ENCODE assay signal across 19 cellular contexts in the genomic region with DNA sequence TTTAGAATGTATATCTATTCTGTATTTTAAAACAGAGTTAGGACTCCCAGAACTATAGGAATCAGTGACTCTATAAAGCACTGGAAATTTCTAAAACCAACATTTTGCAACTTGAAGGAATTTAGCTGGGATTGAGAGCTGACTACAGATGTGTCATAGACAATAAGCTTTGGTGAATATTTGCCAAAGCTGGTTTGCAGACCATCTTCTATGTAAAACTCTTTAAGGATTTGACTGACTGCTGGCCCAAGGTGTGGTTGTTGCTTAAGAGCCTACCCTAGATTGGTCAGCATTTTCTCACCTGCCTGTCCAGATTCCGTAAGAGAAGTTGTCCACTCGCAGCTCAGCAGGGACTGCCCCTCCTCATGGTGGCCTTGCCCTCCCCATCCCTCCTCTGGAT.
DNase-seq lines count a peak whose midpoint lies in the region; ATAC-seq and TF ChIP-seq lines count a peak whose summit lies in the region.
"Had no signal": no experiment of that assay in that cellular context is flagged by ENCODE, and none has a peak within 500 bp of the region (broad histone marks: within the 10 kb centered on the region; RNA-seq: fewer than 3 reads in every experiment).

No MANE protein-coding gene starts in this region.

- H4K12ac ChIP-seq in trophoblast cell (ENCODE audit: low read depth, low read length): no peak overlapping the region

- no peaks in the 10 kb centered on the region for H3K4me1 Mint-ChIP-seq in activated CD8-positive, alpha-beta T cell treated with anti-CD3 and anti-CD28 coated beads, Interleukin-2, amount 10 ng/mL, durations not matched to agents 7 days and 5 days (ENCODE audit: low read depth)
- no peaks in the 10 kb centered on the region for H3K4me1 Mint-ChIP-seq in activated CD8-positive, alpha-beta T cell treated with anti-CD3 and anti-CD28 coated beads for 36 hours (ENCODE audit: low read depth)
- no peaks in the 10 kb centered on the region for H3K4me1 Mint-ChIP-seq in glutamatergic neuron (ENCODE audit: low read depth, unreplicated experiment)
- H3K4me1 Mint-ChIP-seq in stimulated activated naive B cell treated with anti-CD40 and anti-IgM and Interleukin-4, amounts not matched to agents 10 μg/mL and 1 μg/mL and 100 μg/mL, for 72 hours: no peaks in the 10 kb centered on the region
- no peaks in the 10 kb centered on the region for H3K4me1 Mint-ChIP-seq in activated T-cell treated with anti-CD3 and anti-CD28 coated beads, Interleukin-2, amount 50 U/mL, for 24 hours (ENCODE audit: low read depth)
- H3K4me1 Mint-ChIP-seq in WTC11: no peaks in the 10 kb centered on the region
- H3K4me1 Mint-ChIP-seq: B cell had no signal

- intact Hi-C loops in activated CD8-positive, alpha-beta T cell treated with anti-CD3 and anti-CD28 coated beads for 36 hours (cut with micrococcal nuclease): no loop called here

- no peaks in the 10 kb centered on the region for H3K27me3 Mint-ChIP-seq in activated CD8-positive, alpha-beta T cell treated with anti-CD3 and anti-CD28 coated beads, Interleukin-2, amount 10 ng/mL, durations not matched to agents 7 days and 5 days (ENCODE audit: low read depth)
- no peaks in the 10 kb centered on the region for H3K27me3 Mint-ChIP-seq in activated CD8-positive, alpha-beta T cell treated with anti-CD3 and anti-CD28 coated beads for 36 hours
- H3K27me3 Mint-ChIP-seq in glutamatergic neuron (ENCODE audit: unreplicated experiment) (peaks cover 4% of the 10 kb centered on the region), WTC11 (ENCODE audit: low read depth) (no peaks in the 10 kb centered on the region; the same call in 1 of the 2 replicates)
- no peaks in the 10 kb centered on the region for H3K27me3 Mint-ChIP-seq in stimulated activated naive B cell treated with anti-CD40 and anti-IgM and Interleukin-4, amounts not matched to agents 10 μg/mL and 1 μg/mL and 100 μg/mL, for 72 hours
- no peaks in the 10 kb centered on the region for H3K27me3 Mint-ChIP-seq in activated T-cell treated with anti-CD3 and anti-CD28 coated beads, Interleukin-2, amount 50 U/mL, for 24 hours
- H3K27me3 Mint-ChIP-seq: B cell; CD4-positive, alpha-beta T cell had no signal

- H3K4ac ChIP-seq in trophoblast cell (ENCODE audit: low read depth, low read length): no peak overlapping the region

- no peaks in the 10 kb centered on the region for H3K4me1 ChIP-seq in trophoblast cell (ENCODE audit: control insufficient read depth in 1 of 2, insufficient read depth in 2 of 2, low read length in 2 of 2)
- H3K4me1 ChIP-seq: A549; BLaER1 treated with 17β-estradiol and CSF1 and Interleukin-3, amounts not matched to agents 10 nM and 100 nM; Caco-2 had no signal

- H2AFZ ChIP-seq in trophoblast cell (ENCODE audit: insufficient read depth, low read length, poor library complexity): no peak overlapping the region

- H2BK120ac ChIP-seq in trophoblast cell (ENCODE audit: insufficient read depth, low read length, poor library complexity): no peak overlapping the region

- no peak overlapping the region for H3K14ac ChIP-seq in trophoblast cell (ENCODE audit: low read length)

- no peak overlapping the region for H2AK5ac ChIP-seq in trophoblast cell (ENCODE audit: low read length)

- peaks cover 26% of the 10 kb centered on the region for H3K36me3 Mint-ChIP-seq in activated CD8-positive, alpha-beta T cell treated with anti-CD3 and anti-CD28 coated beads, Interleukin-2, amount 10 ng/mL, durations not matched to agents 7 days and 5 days (ENCODE audit: low read depth)
- peaks cover 11% of the 10 kb centered on the region for H3K36me3 Mint-ChIP-seq in activated CD8-positive, alpha-beta T cell treated with anti-CD3 and anti-CD28 coated beads for 36 hours (ENCODE audit: low read depth)
- peaks cover 22% of the 10 kb centered on the region for H3K36me3 Mint-ChIP-seq in glutamatergic neuron (ENCODE audit: unreplicated experiment)
- peaks cover 28 to 33% of the 10 kb centered on the region in 2 donors for H3K36me3 Mint-ChIP-seq in stimulated activated naive B cell treated with anti-CD40 and anti-IgM and Interleukin-4, amounts not matched to agents 10 μg/mL and 1 μg/mL and 100 μg/mL, for 72 hours
- H3K36me3 Mint-ChIP-seq in activated T-cell treated with anti-CD3 and anti-CD28 coated beads, Interleukin-2, amount 50 U/mL, for 24 hours (ENCODE audit: low read depth): peaks cover 25% of the 10 kb centered on the region
- peaks cover 23% of the 10 kb centered on the region for H3K36me3 Mint-ChIP-seq in WTC11

- H3K36me3 ChIP-seq in trophoblast cell (ENCODE audit: control insufficient read depth in 1 of 2, insufficient read depth in 2 of 2, low read length in 2 of 2): no peaks in the 10 kb centered on the region

- no CpG with 5 or more reads among the region's 2 CpGs for WGBS in trophoblast cell (ENCODE audit: extremely low coverage, insufficient coverage, insufficient read length)

- H3K27me3 ChIP-seq in trophoblast cell (ENCODE audit: insufficient read depth, low read length): no peaks in the 10 kb centered on the region
- H3K27me3 ChIP-seq: BLaER1 treated with 17β-estradiol and CSF1 and Interleukin-3, amounts not matched to agents 10 nM and 100 nM had no signal

- no peaks in the 10 kb centered on the region for H3K9me3 ChIP-seq in trophoblast cell (ENCODE audit: insufficient read depth, low read depth, low read length)
- H3K9me3 ChIP-seq: A549, Caco-2 had no signal

- H2BK12ac ChIP-seq in trophoblast cell (ENCODE audit: low read length): no peak overlapping the region

- no peak for ATAC-seq in activated CD8-positive, alpha-beta T cell treated with anti-CD3 and anti-CD28 coated beads, Interleukin-2, amount 10 ng/mL, durations not matched to agents 7 days and 5 days
- ATAC-seq in activated CD8-positive, alpha-beta T cell treated with anti-CD3 and anti-CD28 coated beads for 36 hours: no peak
- ATAC-seq in stimulated activated naive B cell treated with anti-CD40 and anti-IgM and Interleukin-4, amounts not matched to agents 10 μg/mL and 1 μg/mL and 100 μg/mL, for 72 hours (replicated peaks): no peak
- no peak for ATAC-seq in WTC11
- ATAC-seq: A549; CD8-positive, alpha-beta T cell had no signal

- DNase-seq in activated CD8-positive, alpha-beta T cell treated with anti-CD3 and anti-CD28 coated beads, Interleukin-2, amount 10 ng/mL, durations not matched to agents 7 days and 5 days: no peak
- no peak for DNase-seq in activated CD8-positive, alpha-beta T cell treated with anti-CD3 and anti-CD28 coated beads for 36 hours
- no peak for DNase-seq in glutamatergic neuron
- peak; percentile 11 to 63 for DNase-seq in trophoblast cell
- no peak for DNase-seq in stimulated activated naive B cell treated with anti-CD40 and anti-IgM and Interleukin-4, amounts not matched to agents 10 μg/mL and 1 μg/mL and 100 μg/mL, for 72 hours
- no peak for DNase-seq in activated T-cell treated with anti-CD3 and anti-CD28 coated beads, Interleukin-2, amount 50 U/mL, for 24 hours
- DNase-seq in WTC11 (ENCODE audit: low spot score): no peak
- DNase-seq: AML-193; Caco-2; Calu3; CD4-positive, alpha-beta T cell; CD8-positive, alpha-beta T cell; DMS79 treated with DMSO at 0.1 percent for 48 hours; GF-D8 had no signal

- no peak overlapping the region for H2BK5ac ChIP-seq in trophoblast cell (ENCODE audit: low read depth, low read length, poor library complexity)

- no peak overlapping the region for H3K4me3 ChIP-seq in trophoblast cell (ENCODE audit: low read depth, low read length)
- H3K4me3 ChIP-seq: A549; BLaER1 treated with 17β-estradiol and CSF1 and Interleukin-3, amounts not matched to agents 10 nM and 100 nM had no signal

- H4K91ac ChIP-seq in trophoblast cell (ENCODE audit: low read depth, low read length): no peak overlapping the region

- no peak overlapping the region for H3K4me2 ChIP-seq in trophoblast cell (ENCODE audit: low read length)
- H3K4me2 ChIP-seq: A549; BLaER1 treated with 17β-estradiol and CSF1 and Interleukin-3, amounts not matched to agents 10 nM and 100 nM had no signal

- no peak for TF ChIP-seq CTCF in activated CD8-positive, alpha-beta T cell treated with anti-CD3 and anti-CD28 coated beads for 36 hours (IDR thresholded peaks at IDR 0.05)
- TF ChIP-seq CTCF in glutamatergic neuron (IDR thresholded peaks at IDR 0.05; ENCODE audit: partially characterized antibody, unreplicated experiment): no peak
- no peak for TF ChIP-seq CTCF in WTC11 (IDR thresholded peaks at IDR 0.05)

- no peaks in the 10 kb centered on the region for H3K79me2 ChIP-seq in trophoblast cell (ENCODE audit: control insufficient read depth, insufficient read depth, low read length, poor library complexity)

- H3K27ac Mint-ChIP-seq in activated CD8-positive, alpha-beta T cell treated with anti-CD3 and anti-CD28 coated beads, Interleukin-2, amount 10 ng/mL, durations not matched to agents 7 days and 5 days: peak overlapping the region; percentile 37
- H3K27ac Mint-ChIP-seq in activated CD8-positive, alpha-beta T cell treated with anti-CD3 and anti-CD28 coated beads for 36 hours: no peak overlapping the region
- H3K27ac Mint-ChIP-seq in glutamatergic neuron (ENCODE audit: unreplicated experiment): peak overlapping the region; percentile 11
- H3K27ac Mint-ChIP-seq in stimulated activated naive B cell treated with anti-CD40 and anti-IgM and Interleukin-4, amounts not matched to agents 10 μg/mL and 1 μg/mL and 100 μg/mL, for 72 hours: peak overlapping the region; percentile 37
- no peak overlapping the region for H3K27ac Mint-ChIP-seq in activated T-cell treated with anti-CD3 and anti-CD28 coated beads, Interleukin-2, amount 50 U/mL, for 24 hours
- no peak overlapping the region for H3K27ac Mint-ChIP-seq in WTC11
- H3K27ac Mint-ChIP-seq: B cell; CD4-positive, alpha-beta T cell; CD8-positive, alpha-beta T cell had no signal

- H3K9ac ChIP-seq in trophoblast cell (ENCODE audit: low read length): no peak overlapping the region
- H3K9ac ChIP-seq: BLaER1 treated with 17β-estradiol and CSF1 and Interleukin-3, amounts not matched to agents 10 nM and 100 nM had no signal

- no peak overlapping the region for H3K4me3 Mint-ChIP-seq in activated CD8-positive, alpha-beta T cell treated with anti-CD3 and anti-CD28 coated beads, Interleukin-2, amount 10 ng/mL, durations not matched to agents 7 days and 5 days
- H3K4me3 Mint-ChIP-seq in activated CD8-positive, alpha-beta T cell treated with anti-CD3 and anti-CD28 coated beads for 36 hours: no peak overlapping the region
- no peak overlapping the region for H3K4me3 Mint-ChIP-seq in glutamatergic neuron (ENCODE audit: unreplicated experiment)
- H3K4me3 Mint-ChIP-seq in stimulated activated naive B cell treated with anti-CD40 and anti-IgM and Interleukin-4, amounts not matched to agents 10 μg/mL and 1 μg/mL and 100 μg/mL, for 72 hours: no peak overlapping the region
- no peak overlapping the region for H3K4me3 Mint-ChIP-seq in activated T-cell treated with anti-CD3 and anti-CD28 coated beads, Interleukin-2, amount 50 U/mL, for 24 hours
- no peak overlapping the region for H3K4me3 Mint-ChIP-seq in WTC11
- H3K4me3 Mint-ChIP-seq: B cell; CD4-positive, alpha-beta T cell; CD8-positive, alpha-beta T cell had no signal

- no peak overlapping the region for H3K23ac ChIP-seq in trophoblast cell (ENCODE audit: low read length)

- no peaks in the 10 kb centered on the region for H3K79me1 ChIP-seq in trophoblast cell (ENCODE audit: low read length)

- no peak overlapping the region for H4K8ac ChIP-seq in trophoblast cell (ENCODE audit: low read depth, low read length)

- H3K27ac ChIP-seq in trophoblast cell (ENCODE audit: low read depth, low read length): no peak overlapping the region
- H3K27ac ChIP-seq: 22Rv1; A549; BLaER1 treated with 17β-estradiol and CSF1 and Interleukin-3, amounts not matched to agents 10 nM and 100 nM; C4-2B had no signal

- no peak overlapping the region for H3K18ac ChIP-seq in trophoblast cell (ENCODE audit: low read length)

- H3K9me3 Mint-ChIP-seq in activated CD8-positive, alpha-beta T cell treated with anti-CD3 and anti-CD28 coated beads, Interleukin-2, amount 10 ng/mL, durations not matched to agents 7 days and 5 days (ENCODE audit: insufficient read depth): peaks cover 19% of the 10 kb centered on the region
- peaks cover 12% of the 10 kb centered on the region for H3K9me3 Mint-ChIP-seq in activated CD8-positive, alpha-beta T cell treated with anti-CD3 and anti-CD28 coated beads for 36 hours
- peaks cover 6% of the 10 kb centered on the region for H3K9me3 Mint-ChIP-seq in glutamatergic neuron (ENCODE audit: unreplicated experiment)
- H3K9me3 Mint-ChIP-seq in stimulated activated naive B cell treated with anti-CD40 and anti-IgM and Interleukin-4, amounts not matched to agents 10 μg/mL and 1 μg/mL and 100 μg/mL, for 72 hours: peaks cover 7 to 16% of the 10 kb centered on the region in 2 donors
- H3K9me3 Mint-ChIP-seq in activated T-cell treated with anti-CD3 and anti-CD28 coated beads, Interleukin-2, amount 50 U/mL, for 24 hours: peaks cover 17% of the 10 kb centered on the region
- peaks cover 48% of the 10 kb centered on the region for H3K9me3 Mint-ChIP-seq in WTC11

- CTCF ChIA-PET in activated CD8-positive, alpha-beta T cell treated with anti-CD3 and anti-CD28 coated beads, Interleukin-2, amount 10 ng/mL, durations not matched to agents 7 days and 5 days (lab: Charles Lee): interaction anchor here (0.6 to 0.9 kb wide), 2 partner anchors 174 to 690 kb away, joined by 3 read pairs; no protein-coding TSS in a partner anchor
- CTCF ChIA-PET in activated CD8-positive, alpha-beta T cell treated with anti-CD3 and anti-CD28 coated beads for 36 hours (lab: Charles Lee): no interaction called here
- CTCF ChIA-PET in WTC11 (lab: Charles Lee): no interaction called here

- POLR2A ChIA-PET in activated CD8-positive, alpha-beta T cell treated with anti-CD3 and anti-CD28 coated beads, Interleukin-2, amount 10 ng/mL, durations not matched to agents 7 days and 5 days (lab: Charles Lee): no interaction called here
- POLR2A ChIA-PET in activated CD8-positive, alpha-beta T cell treated with anti-CD3 and anti-CD28 coated beads for 36 hours (lab: Charles Lee): no interaction called here
- POLR2A ChIA-PET in WTC11 (lab: Charles Lee): no interaction called here

Comparison
In these comparisons a context has a peak if more than half of its experiments do, and no peak if none do; other contexts are left out.
1. H3K27ac Mint-ChIP-seq: peak in activated CD8-positive, alpha-beta T cell treated with anti-CD3 and anti-CD28 coated beads, Interleukin-2, amount 10 ng/mL, durations not matched to agents 7 days and 5 days (single experiment), glutamatergic neuron (single experiment) and stimulated activated naive B cell treated with anti-CD40 and anti-IgM and Interleukin-4, amounts not matched to agents 10 μg/mL and 1 μg/mL and 100 μg/mL, for 72 hours (single experiment); none in activated CD8-positive, alpha-beta T cell treated with anti-CD3 and anti-CD28 coated beads for 36 hours (single experiment), activated T-cell treated with anti-CD3 and anti-CD28 coated beads, Interleukin-2, amount 50 U/mL, for 24 hours (single experiment) and WTC11 (single experiment).
2. DNase-seq: peak in trophoblast cell (2 of 2); none in activated CD8-positive, alpha-beta T cell treated with anti-CD3 and anti-CD28 coated beads, Interleukin-2, amount 10 ng/mL, durations not matched to agents 7 days and 5 days (single experiment), activated CD8-positive, alpha-beta T cell treated with anti-CD3 and anti-CD28 coated beads for 36 hours (single experiment), glutamatergic neuron (single experiment), stimulated activated naive B cell treated with anti-CD40 and anti-IgM and Interleukin-4, amounts not matched to agents 10 μg/mL and 1 μg/mL and 100 μg/mL, for 72 hours (single experiment), activated T-cell treated with anti-CD3 and anti-CD28 coated beads, Interleukin-2, amount 50 U/mL, for 24 hours (single experiment) and WTC11 (single experiment).